In genomic region chr3:108091498-108092259, GRCh38 we compare ENCODE assay signal across 8 cellular contexts. TPM values are rescaled to one million over a fixed set of nuclear protein-coding genes. Genes with fewer than 3 reads are reported as not detected.
DNase-seq lines count a peak whose midpoint lies in the region; ATAC-seq and TF ChIP-seq lines count a peak whose summit lies in the region.

No MANE protein-coding gene starts in this region.

- peak overlapping the region; percentile 97 for H2AFZ ChIP-seq in neuronal stem cell (ENCODE audit: low read length)

- H2AK5ac ChIP-seq in neuronal stem cell (ENCODE audit: low read depth, low read length): peak overlapping the region; percentile 61

- H3K4me1 Mint-ChIP-seq in IgD-negative memory B cell: peaks cover 30 to 34% (median 33%) of the 10 kb centered on the region in 3 donors

- no peaks in the 10 kb centered on the region for H3K79me1 ChIP-seq in neuronal stem cell (ENCODE audit: low read depth, low read length)

- intact Hi-C loops in esophagus muscularis mucosa (cut with DNase I): loop anchor here (2.0 to 5.0 kb wide), 2 partner anchors 131 to 149 kb away; partner anchors contain the start of gene IFT57

- H3K27me3 ChIP-seq in esophagus muscularis mucosa: no peaks in the 10 kb centered on the region
- H3K27me3 ChIP-seq in neuronal stem cell (ENCODE audit: control insufficient read depth in 3 of 3, insufficient read depth in 3 of 3, low read depth in 1 of 3, low read length in 3 of 3): peaks cover 0 to 5% (median 3%) of the 10 kb centered on the region in 3 experiments

- TF ChIP-seq EP300 in esophagus muscularis mucosa (IDR thresholded peaks at IDR 0.05): no peak

- peak overlapping the region; percentile 77 for H3K4me2 ChIP-seq in neuronal stem cell (ENCODE audit: insufficient read depth, low read length, poor library complexity, severe bottlenecking)

- peak overlapping the region; percentile 91 to 100 (median 96) for H3K4me3 Mint-ChIP-seq in IgD-negative memory B cell

- peak overlapping the region; percentile 79 to 100 (median 94) for H3K4me3 ChIP-seq in esophagus muscularis mucosa
- H3K4me3 ChIP-seq in neuronal stem cell (ENCODE audit: low read length in 2 of 2): peak overlapping the region in 1 of 2 donors; percentile 91

- peak overlapping the region; percentile 89 to 98 (median 95) for H3K27ac Mint-ChIP-seq in IgD-negative memory B cell

- peak overlapping the region; percentile 92 for H3K23ac ChIP-seq in neuronal stem cell (ENCODE audit: low read depth, low read length, poor library complexity)

- peak overlapping the region; percentile 100 for H3K18ac ChIP-seq in neuronal stem cell (ENCODE audit: low read length)

- H4K8ac ChIP-seq in neuronal stem cell (ENCODE audit: low read depth, low read length): peak overlapping the region; percentile 92

- no peaks in the 10 kb centered on the region for H3K9me3 Mint-ChIP-seq in IgD-negative memory B cell

- peak overlapping the region; percentile 93 for H3K9ac ChIP-seq in neuronal stem cell (ENCODE audit: low read depth, low read length, poor library complexity)

- H2BK12ac ChIP-seq in neuronal stem cell (ENCODE audit: low read length): peak overlapping the region; percentile 82

- H3K36me3 Mint-ChIP-seq in IgD-negative memory B cell: no peaks in the 10 kb centered on the region

- peaks cover 1% of the 10 kb centered on the region for H3K27me3 Mint-ChIP-seq in IgD-negative memory B cell

- H2BK5ac ChIP-seq in neuronal stem cell (ENCODE audit: low read length): peak overlapping the region; percentile 35

- peak overlapping the region; percentile 94 for H2BK15ac ChIP-seq in neuronal stem cell (ENCODE audit: low read length)

- H3K4me1 ChIP-seq in esophagus muscularis mucosa (peaks cover 2 to 39% (median 30%) of the 10 kb centered on the region in 4 donors), neuronal stem cell (ENCODE audit: control insufficient read depth in 2 of 2, insufficient read depth in 1 of 2, low read depth in 1 of 2, low read length in 2 of 2) (no peaks in the 10 kb centered on the region)

- TF ChIP-seq POLR2A in esophagus muscularis mucosa (IDR thresholded peaks at IDR 0.05; ENCODE audit: low read depth): no peak

- peak overlapping the region; percentile 82 for H4K91ac ChIP-seq in neuronal stem cell (ENCODE audit: low read depth, low read length, poor library complexity)

- 37% methylated on average over 40 of the region's 42 CpGs for WGBS in esophagus muscularis mucosa
- WGBS in neuronal stem cell (ENCODE audit: extremely low coverage in 2 of 2, insufficient read length in 2 of 2, insufficient replicate concordance in 1 of 2), 2 donors: no CpG with 5 or more reads among the region's 42 CpGs

- no peak for ATAC-seq in GM19463 (IDR thresholded peaks at IDR 0.05; ENCODE audit: unreplicated experiment)

- H3K14ac ChIP-seq in neuronal stem cell (ENCODE audit: low read length): peak overlapping the region; percentile 74

- no peaks in the 10 kb centered on the region for H3K36me3 ChIP-seq in esophagus muscularis mucosa
- H3K36me3 ChIP-seq in neuronal stem cell (replicated peaks in 1 of 2; ENCODE audit: control insufficient read depth in 2 of 2, insufficient read depth in 2 of 2, low read length in 2 of 2): no peaks in the 10 kb centered on the region

- peak; percentile 10 for DNase-seq in ELR (ENCODE audit: low read depth)
- DNase-seq in activated T-cell treated with anti-CD3 and anti-CD28 coated beads for 48 hours (ENCODE audit: low read depth): peak; percentile 21
- no peak for DNase-seq in esophagus muscularis mucosa (ENCODE audit: extremely low spot score)
- DNase-seq in neuronal stem cell (ENCODE audit: low spot score): no peak
- no peak for DNase-seq in HK-2 (ENCODE audit: unreplicated experiment)
- no peak for DNase-seq in GM19240 (ENCODE audit: insufficient read length, low spot score)

- no peak overlapping the region for H3K4ac ChIP-seq in neuronal stem cell (ENCODE audit: low read length)

- H3K9me3 ChIP-seq in esophagus muscularis mucosa (no peaks in the 10 kb centered on the region), neuronal stem cell (replicated peaks in 1 of 2; ENCODE audit: control insufficient read depth in 2 of 2, insufficient read depth in 1 of 2, low read depth in 1 of 2, low read length in 2 of 2) (peaks cover 0 to 5% of the 10 kb centered on the region in 2 donors)

- no peak overlapping the region for H2BK120ac ChIP-seq in neuronal stem cell (ENCODE audit: low read depth, low read length)

- no peak for TF ChIP-seq CTCF in esophagus muscularis mucosa (IDR thresholded peaks at IDR 0.05)

- H3K27ac ChIP-seq in esophagus muscularis mucosa (replicated peaks in 1 of 4) (peak overlapping the region; percentile 91 to 96 (median 94)), neuronal stem cell (replicated peaks; ENCODE audit: low read length) (no peak overlapping the region)

RNA-seq across cellular contexts. Expression of gene CD47, which starts 0.8 kb away (rescaled TPM):
- polyA plus RNA-seq in IgD-negative memory B cell: 147 TPM
- total RNA-seq in esophagus muscularis mucosa: 10 to 100 TPM; 31.6 to 57.7 (median 49.7) TPM
- polyA plus RNA-seq in neuronal stem cell (2013, experiment 1 of 2): 32.0 TPM
- polyA plus RNA-seq in neuronal stem cell (2013, experiment 2 of 2): 31.8 TPM

Comparison
In these comparisons a context has a peak if more than half of its experiments do, and no peak if none do; other contexts are left out.
1. DNase-seq: peak in ELR (single experiment) and activated T-cell treated with anti-CD3 and anti-CD28 coated beads for 48 hours (single experiment); none in esophagus muscularis mucosa (single experiment), neuronal stem cell (single experiment), HK-2 (single experiment) and GM19240 (single experiment).